2 cellular contexts compared by ENCODE assay signal in the genomic region with DNA sequence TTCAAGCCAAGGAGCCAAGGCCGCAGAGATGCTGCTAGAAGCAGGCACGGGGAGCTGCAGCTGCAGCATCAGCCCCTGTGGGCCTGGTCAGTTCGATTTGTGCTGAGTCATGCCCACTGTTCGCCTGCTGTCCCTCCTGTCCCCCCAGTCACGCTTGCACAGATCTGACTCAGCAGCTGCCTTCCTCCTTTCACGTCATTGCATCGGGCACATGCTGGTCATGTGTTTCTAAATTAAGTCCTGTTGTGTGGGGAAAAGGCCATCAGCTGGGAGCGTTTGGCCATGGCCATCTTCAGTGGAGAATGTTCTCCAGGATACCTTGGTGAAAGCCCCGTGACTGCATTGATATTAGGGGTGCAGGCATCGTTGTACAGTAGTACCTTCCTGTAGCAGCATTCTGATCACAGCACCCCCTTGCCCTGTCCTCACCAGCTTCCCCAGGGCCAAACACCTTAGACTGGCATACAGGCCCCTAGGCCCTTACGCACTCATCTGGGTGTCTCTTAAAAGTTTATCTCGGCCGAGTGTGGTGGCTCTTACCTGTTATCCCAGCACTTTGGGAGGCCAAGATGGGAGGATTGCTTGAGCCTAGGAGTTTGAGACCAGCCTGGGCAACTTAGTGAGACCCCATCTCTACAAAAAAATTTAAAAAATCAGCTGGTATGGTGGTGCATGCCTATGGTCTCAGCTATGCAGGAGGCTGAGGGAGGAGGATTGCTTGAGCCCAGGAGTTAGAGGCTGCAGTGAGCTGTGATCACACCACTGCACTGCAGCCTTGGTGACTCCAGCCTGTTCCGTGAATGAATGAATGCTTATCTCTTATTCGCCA.
A peak's percentile ranks its signal among the peaks of the same experiment; 100 is the strongest.
TF ChIP-seq lines count a peak whose summit lies in the region.

No MANE protein-coding gene starts in this region.

TF ChIP-seq in HEK293, 187 proteins besides CTCF, POLR2A, EP300 and RAD21:
- TF ChIP-seq PATZ1 (tag by site-specific recombination; IDR thresholded peaks at IDR 0.05) (peak; percentile 42; the same call in 1 of the 2 replicates), ZNF341 (tag by site-specific recombination; IDR thresholded peaks at IDR 0.05; ENCODE audit: low read depth) (peak; percentile 50), MYNN (tag by site-specific recombination; IDR thresholded peaks at IDR 0.05; ENCODE audit: borderline replicate concordance) (no peak), ZNF433 (tag by site-specific recombination; IDR thresholded peaks at IDR 0.05; ENCODE audit: low read depth) (no peak), ZNF121 (tag by site-specific recombination; IDR thresholded peaks at IDR 0.05) (0 out of 2 replicates have a peak, but pooled peaks have one; percentile 52)

TF ChIP-seq in K562, 482 proteins besides CTCF, POLR2A, EP300 and RAD21 (continues in another document):
- TF ChIP-seq BRD9 (IDR thresholded peaks at IDR 0.05; ENCODE audit: low read depth, partially characterized antibody), result no peak
- TF ChIP-seq EHMT2 (IDR thresholded peaks at IDR 0.05), result peak; percentile 57; the same call in 1 of the 2 replicates
- TF ChIP-seq NELFE (IDR thresholded peaks at IDR 0.05; ENCODE audit: insufficient read depth, insufficient read length), result no peak
- TF ChIP-seq ZNF444 (CRISPR knock-in tag; IDR thresholded peaks at IDR 0.05), result no peak
- TF ChIP-seq ZFP30 (CRISPR knock-in tag; IDR thresholded peaks at IDR 0.05; ENCODE audit: borderline replicate concordance), result no peak
- TF ChIP-seq ZNF77 (CRISPR knock-in tag; IDR thresholded peaks at IDR 0.05), result no peak
- peak; percentile 94 to 96 for TF ChIP-seq TRIM24 (IDR thresholded peaks at IDR 0.05)
- TF ChIP-seq SMARCA5 (IDR thresholded peaks at IDR 0.05), result 0 out of 2 replicates have a peak, but pooled peaks have one; percentile 49
- 0 out of 2 replicates have a peak, but pooled peaks have one; percentile 44 for TF ChIP-seq ZBTB33 (CRISPR knock-in tag; IDR thresholded peaks at IDR 0.05)
- TF ChIP-seq MBD2 (IDR thresholded peaks at IDR 0.05; ENCODE audit: borderline replicate concordance, low read depth), result no peak
- TF ChIP-seq XRCC3 (IDR thresholded peaks at IDR 0.05), result no peak
- no peak for TF ChIP-seq MXI1 (IDR thresholded peaks at IDR 0.05; ENCODE audit: low read depth, low read length)
- TF ChIP-seq SFPQ (IDR thresholded peaks at IDR 0.05; ENCODE audit: low read depth, low read length), result no peak
- no peak for TF ChIP-seq YBX1 (IDR thresholded peaks at IDR 0.05)
- no peak; the same call in 1 of the 2 replicates for TF ChIP-seq PTTG1 (tag; IDR thresholded peaks at IDR 0.05; ENCODE audit: low read depth)
- TF ChIP-seq ZNF239 (CRISPR knock-in tag; IDR thresholded peaks at IDR 0.05), result peak; percentile 54
- no peak for TF ChIP-seq RBM22 (IDR thresholded peaks at IDR 0.05; ENCODE audit: low read depth, low read length, poor library complexity, severe bottlenecking)
- peak; percentile 100 for TF ChIP-seq MAFG (tag; conservative IDR thresholded peaks at IDR 0.05)
- no peak for TF ChIP-seq RHOXF2B (CRISPR knock-in tag; conservative IDR thresholded peaks at IDR 0.05)
- TF ChIP-seq TAF7 (tag; IDR thresholded peaks at IDR 0.05), result no peak
- no peak for TF ChIP-seq ZNF695 (CRISPR knock-in tag; IDR thresholded peaks at IDR 0.05)
- TF ChIP-seq ZNF277 (CRISPR knock-in tag; IDR thresholded peaks at IDR 0.05; ENCODE audit: borderline replicate concordance), result no peak
- TF ChIP-seq RBM15 (IDR thresholded peaks at IDR 0.05; ENCODE audit: insufficient read depth, low read length), result no peak
- TF ChIP-seq MED1 (CRISPR knock-in tag; IDR thresholded peaks at IDR 0.05; ENCODE audit: borderline replicate concordance), result no peak
- TF ChIP-seq, protein P1, sequence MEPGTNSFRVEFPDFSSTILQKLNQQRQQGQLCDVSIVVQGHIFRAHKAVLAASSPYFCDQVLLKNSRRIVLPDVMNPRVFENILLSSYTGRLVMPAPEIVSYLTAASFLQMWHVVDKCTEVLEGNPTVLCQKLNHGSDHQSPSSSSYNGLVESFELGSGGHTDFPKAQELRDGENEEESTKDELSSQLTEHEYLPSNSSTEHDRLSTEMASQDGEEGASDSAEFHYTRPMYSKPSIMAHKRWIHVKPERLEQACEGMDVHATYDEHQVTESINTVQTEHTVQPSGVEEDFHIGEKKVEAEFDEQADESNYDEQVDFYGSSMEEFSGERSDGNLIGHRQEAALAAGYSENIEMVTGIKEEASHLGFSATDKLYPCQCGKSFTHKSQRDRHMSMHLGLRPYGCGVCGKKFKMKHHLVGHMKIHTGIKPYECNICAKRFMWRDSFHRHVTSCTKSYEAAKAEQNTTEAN (CRISPR knock-in tag; IDR thresholded peaks at IDR 0.05), result no peak
- peak; percentile 100 for TF ChIP-seq C11orf30 (IDR thresholded peaks at IDR 0.05; ENCODE audit: low read depth)
- TF ChIP-seq ZNF639 (CRISPR knock-in tag; conservative IDR thresholded peaks at IDR 0.05 in 1 of 2, IDR thresholded peaks at IDR 0.05 in 1 of 2), result peak in 1 of 2 experiments; percentile 51; a peak in 1 of 4 replicates
- TF ChIP-seq ILK (tag; IDR thresholded peaks at IDR 0.05; ENCODE audit: borderline replicate concordance, low read depth), result no peak
- no peak for TF ChIP-seq CHD2 (IDR thresholded peaks at IDR 0.05; ENCODE audit: low read depth, low read length)
- peak; percentile 99 for TF ChIP-seq L3MBTL2 (IDR thresholded peaks at IDR 0.05)
- TF ChIP-seq ZNF778 (CRISPR knock-in tag; IDR thresholded peaks at IDR 0.05), result no peak
- no peak for TF ChIP-seq CC2D1A (IDR thresholded peaks at IDR 0.05)
- no peak for TF ChIP-seq SNAPC5 (CRISPR knock-in tag; IDR thresholded peaks at IDR 0.05)
- TF ChIP-seq RBBP5 (IDR thresholded peaks at IDR 0.05; ENCODE audit: borderline replicate concordance, insufficient read depth, low read length, poor library complexity, severe bottlenecking), result no peak
- no peak for TF ChIP-seq STAT5B (CRISPR knock-in tag; IDR thresholded peaks at IDR 0.05)
- TF ChIP-seq TAF1 (IDR thresholded peaks at IDR 0.05; ENCODE audit: control insufficient read depth, extremely low read depth, insufficient read depth, low read length, severe bottlenecking), result no peak
- TF ChIP-seq BRD4 (IDR thresholded peaks at IDR 0.05), result 0 out of 2 replicates have a peak, but pooled peaks have one; percentile 37
- 0 out of 2 replicates have a peak, but pooled peaks have one; percentile 22 for TF ChIP-seq SP1 (CRISPR knock-in tag; IDR thresholded peaks at IDR 0.05)
- no peak for TF ChIP-seq ZZZ3 (IDR thresholded peaks at IDR 0.05)
- peak; percentile 88 for TF ChIP-seq MTA1 (IDR thresholded peaks at IDR 0.05; ENCODE audit: borderline replicate concordance)
- no peak for TF ChIP-seq ZNF311 (CRISPR knock-in tag; IDR thresholded peaks at IDR 0.05)
- TF ChIP-seq YY1 (IDR thresholded peaks at IDR 0.05; ENCODE audit: borderline replicate concordance in 1 of 3, control insufficient read depth in 1 of 3, extremely low read depth in 1 of 3, insufficient read depth in 3 of 3, insufficient read length in 1 of 3, insufficient replicate concordance in 2 of 3, low read depth in 1 of 3, low read length in 2 of 3), result peak in 1 of 3 experiments; percentile 33
- TF ChIP-seq, protein P2, sequence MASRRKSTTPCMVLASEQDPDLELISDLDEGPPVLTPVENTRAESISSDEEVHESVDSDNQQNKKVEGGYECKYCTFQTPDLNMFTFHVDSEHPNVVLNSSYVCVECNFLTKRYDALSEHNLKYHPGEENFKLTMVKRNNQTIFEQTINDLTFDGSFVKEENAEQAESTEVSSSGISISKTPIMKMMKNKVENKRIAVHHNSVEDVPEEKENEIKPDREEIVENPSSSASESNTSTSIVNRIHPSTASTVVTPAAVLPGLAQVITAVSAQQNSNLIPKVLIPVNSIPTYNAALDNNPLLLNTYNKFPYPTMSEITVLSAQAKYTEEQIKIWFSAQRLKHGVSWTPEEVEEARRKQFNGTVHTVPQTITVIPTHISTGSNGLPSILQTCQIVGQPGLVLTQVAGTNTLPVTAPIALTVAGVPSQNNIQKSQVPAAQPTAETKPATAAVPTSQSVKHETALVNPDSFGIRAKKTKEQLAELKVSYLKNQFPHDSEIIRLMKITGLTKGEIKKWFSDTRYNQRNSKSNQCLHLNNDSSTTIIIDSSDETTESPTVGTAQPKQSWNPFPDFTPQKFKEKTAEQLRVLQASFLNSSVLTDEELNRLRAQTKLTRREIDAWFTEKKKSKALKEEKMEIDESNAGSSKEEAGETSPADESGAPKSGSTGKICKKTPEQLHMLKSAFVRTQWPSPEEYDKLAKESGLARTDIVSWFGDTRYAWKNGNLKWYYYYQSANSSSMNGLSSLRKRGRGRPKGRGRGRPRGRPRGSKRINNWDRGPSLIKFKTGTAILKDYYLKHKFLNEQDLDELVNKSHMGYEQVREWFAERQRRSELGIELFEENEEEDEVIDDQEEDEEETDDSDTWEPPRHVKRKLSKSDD (conservative IDR thresholded peaks at IDR 0.05; ENCODE audit: low read length), result no peak
- TF ChIP-seq CHCHD3 (CRISPR knock-in tag; IDR thresholded peaks at IDR 0.05), result no peak
- TF ChIP-seq ZNF316 (IDR thresholded peaks at IDR 0.05), result peak; percentile 100
- TF ChIP-seq, protein P3, sequence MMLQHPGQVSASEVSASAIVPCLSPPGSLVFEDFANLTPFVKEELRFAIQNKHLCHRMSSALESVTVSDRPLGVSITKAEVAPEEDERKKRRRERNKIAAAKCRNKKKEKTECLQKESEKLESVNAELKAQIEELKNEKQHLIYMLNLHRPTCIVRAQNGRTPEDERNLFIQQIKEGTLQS (IDR thresholded peaks at IDR 0.05), result peak; percentile 95
- TF ChIP-seq, protein P3 (CRISPR knock-in tag; conservative IDR thresholded peaks at IDR 0.05), result peak; percentile 60; the same call in 1 of the 2 replicates
- peak; percentile 89 to 91 for TF ChIP-seq FOXK2 (conservative IDR thresholded peaks at IDR 0.05 in 1 of 2, IDR thresholded peaks at IDR 0.05 in 1 of 2; ENCODE audit: low read depth in 2 of 2)
- TF ChIP-seq MEF2D (tag; conservative IDR thresholded peaks at IDR 0.05; ENCODE audit: low read depth), result peak; percentile 94
- TF ChIP-seq HMGN3 (IDR thresholded peaks at IDR 0.05; ENCODE audit: borderline replicate concordance, extremely low read depth, insufficient read length, low read depth, low read length), result peak; percentile 37
- no peak for TF ChIP-seq HDGF (IDR thresholded peaks at IDR 0.05)
- no peak for TF ChIP-seq ADNP (tag; IDR thresholded peaks at IDR 0.05)
- peak; percentile 82 for TF ChIP-seq FOXJ2 (tag; IDR thresholded peaks at IDR 0.05)
- no peak for TF ChIP-seq CHD4 (IDR thresholded peaks at IDR 0.05; ENCODE audit: insufficient read depth, insufficient replicate concordance, low read depth, low read length, poor library complexity, severe bottlenecking)
- TF ChIP-seq ZNF3 (CRISPR knock-in tag; IDR thresholded peaks at IDR 0.05), result no peak
- no peak for TF ChIP-seq SRSF3 (IDR thresholded peaks at IDR 0.05; ENCODE audit: insufficient read depth, low read length)
- TF ChIP-seq ZNF445 (CRISPR knock-in tag; IDR thresholded peaks at IDR 0.05; ENCODE audit: low read depth), result no peak
